In the genomic region with DNA sequence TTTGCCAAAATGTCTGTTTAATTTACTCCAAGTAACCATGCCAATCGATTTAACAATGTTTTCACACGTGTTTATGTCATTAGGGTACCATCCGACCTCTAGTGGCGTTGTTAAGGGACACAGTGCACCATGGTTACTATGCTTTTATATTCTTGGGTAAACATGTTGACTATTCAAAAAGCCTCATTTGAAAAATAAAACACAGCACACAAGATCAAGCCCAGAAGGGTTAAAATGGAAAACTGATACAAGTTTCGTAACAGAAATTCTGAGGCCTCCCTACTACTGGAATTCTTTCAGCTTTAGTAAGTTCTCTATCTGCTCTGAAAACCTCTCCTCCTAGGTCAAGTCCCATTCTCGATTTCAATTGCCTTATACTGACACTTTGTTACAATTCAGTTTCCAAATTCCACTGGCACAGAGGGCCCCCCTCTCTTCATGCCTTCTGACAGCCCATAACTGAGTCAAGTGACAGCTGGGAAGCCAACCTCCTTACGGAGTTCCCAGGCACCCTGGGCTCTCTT, we compare ENCODE assay signal across 8 cellular contexts. TPM values are rescaled to one million over a fixed set of nuclear protein-coding genes. Genes with fewer than 3 reads are reported as not detected.
DNase-seq lines count a peak whose midpoint lies in the region; ATAC-seq and TF ChIP-seq lines count a peak whose summit lies in the region.

No MANE protein-coding gene starts in this region.

- peaks cover 34% of the 10 kb centered on the region for H3K4me1 Mint-ChIP-seq in endodermal cell
- H3K4me1 Mint-ChIP-seq in neural crest cell = peaks cover 51% of the 10 kb centered on the region

- H4K20me1 ChIP-seq in SU-DHL-6 (ENCODE audit: low read depth, low read length) = peaks cover 20% of the 10 kb centered on the region; the same call in 1 of the 2 replicates

- H3K4me2 ChIP-seq in SU-DHL-6 (ENCODE audit: low read depth, low read length, poor library complexity, severe bottlenecking) = peak overlapping the region; percentile 89

- H3K27ac ChIP-seq in SU-DHL-6 (ENCODE audit: low read depth, low read length) (peak overlapping the region; percentile 11; the same call in 1 of the 2 replicates), endodermal cell (ENCODE audit: low read depth, low read length) (peak overlapping the region; percentile 14)

- H3K27ac Mint-ChIP-seq in endodermal cell (no peak overlapping the region), neural crest cell (ENCODE audit: unreplicated experiment) (peak overlapping the region; percentile 65)

- H2AFZ ChIP-seq in SU-DHL-6 (ENCODE audit: low read depth, low read length, severe bottlenecking) = no peak overlapping the region

- no peaks in the 10 kb centered on the region for H3K36me3 ChIP-seq in SU-DHL-6 (ENCODE audit: low read length)
- H3K36me3 ChIP-seq in endodermal cell (ENCODE audit: control insufficient read depth, insufficient read depth, low read length) = peaks cover 4% of the 10 kb centered on the region

- H3K27me3 ChIP-seq in SU-DHL-6 (ENCODE audit: low read length) = no peaks in the 10 kb centered on the region
- no peaks in the 10 kb centered on the region for H3K27me3 ChIP-seq in endodermal cell (ENCODE audit: control insufficient read depth, insufficient read depth, low read length, poor library complexity, severe bottlenecking)

- DNase-seq in COR-L47 (lab: John Stamatoyannopoulos, UW) = peak; percentile 43
- peak; percentile 25 for DNase-seq in HCEC 1CT
- DNase-seq in endodermal cell = no peak
- no peak for DNase-seq in neural crest cell (ENCODE audit: low read depth, low spot score)
- DNase-seq in activated effector memory CD4-positive, alpha-beta T cell treated with Interleukin-2 at 50 U/mL for 16 hours = no peak
- no peak for DNase-seq in middle frontal gyrus (ENCODE audit: extremely low spot score, low spot score)

- H3K9me3 ChIP-seq in SU-DHL-6 (ENCODE audit: insufficient read depth, low read length) (no peaks in the 10 kb centered on the region), endodermal cell (ENCODE audit: control insufficient read depth, low read length) (no peaks in the 10 kb centered on the region)

- no peak for ATAC-seq in HG03139 (IDR thresholded peaks at IDR 0.05; ENCODE audit: unreplicated experiment)

- no peaks in the 10 kb centered on the region for H3K36me3 Mint-ChIP-seq in endodermal cell (ENCODE audit: low read depth)
- peaks cover 5% of the 10 kb centered on the region for H3K36me3 Mint-ChIP-seq in neural crest cell (ENCODE audit: low read depth)

- no peaks in the 10 kb centered on the region for H3K9me2 ChIP-seq in SU-DHL-6 (replicated peaks; ENCODE audit: insufficient read depth, low read length)

- H3K27me3 Mint-ChIP-seq in endodermal cell (ENCODE audit: insufficient read depth) (no peaks in the 10 kb centered on the region), neural crest cell (ENCODE audit: low read depth) (no peaks in the 10 kb centered on the region)

- H3K4me3 Mint-ChIP-seq in endodermal cell (peak overlapping the region; percentile 88), neural crest cell (peak overlapping the region; percentile 83)

- H3K4me1 ChIP-seq in endodermal cell (ENCODE audit: control insufficient read depth, insufficient read depth, low read length) = peaks cover 12% of the 10 kb centered on the region

- TF ChIP-seq CTCF in SU-DHL-6 (IDR thresholded peaks at IDR 0.05; ENCODE audit: insufficient read depth, low read length, poor library complexity, severe bottlenecking) (peak; percentile 44), endodermal cell (conservative IDR thresholded peaks at IDR 0.05) (peak; percentile 59), neural crest cell (conservative IDR thresholded peaks at IDR 0.05) (peak; percentile 48)

- peak overlapping the region; percentile 87 for H3K4me3 ChIP-seq in SU-DHL-6 (ENCODE audit: insufficient read depth, low read length, poor library complexity, severe bottlenecking)
- H3K4me3 ChIP-seq in endodermal cell (ENCODE audit: low read length) = peak overlapping the region; percentile 99

- H3K9ac ChIP-seq in SU-DHL-6 (ENCODE audit: low read length) (peak overlapping the region; percentile 94), endodermal cell (ENCODE audit: extremely low read depth, low read length, poor library complexity, severe bottlenecking) (peak overlapping the region; percentile 18)

- H3F3A ChIP-seq in SU-DHL-6 (ENCODE audit: insufficient read depth) = peaks cover 18% of the 10 kb centered on the region

- WGBS in endodermal cell (ENCODE audit: insufficient coverage in 1 of 2, insufficient read length in 1 of 2), 2 experiments = 55 to 63% methylated on average over 5 to 7 of the region's 7 CpGs

- peaks cover 63% of the 10 kb centered on the region for H3K79me2 ChIP-seq in SU-DHL-6 (ENCODE audit: insufficient read depth, low read length)

- H3K9me3 Mint-ChIP-seq in endodermal cell (peaks cover 5% of the 10 kb centered on the region), neural crest cell (peaks cover 3% of the 10 kb centered on the region)

RNA-seq across cellular contexts. Expression of a gene that starts 2.1 kb away (rescaled TPM):
- total RNA-seq in endodermal cell (10 to 100 TPM; 55.2 to 57.2 TPM), neural crest cell (72.1 and 73.1 TPM in 2 replicates)
- 77.6 TPM for polyA plus RNA-seq in endodermal cell (2013, experiment 1 of 2)
- polyA plus RNA-seq in endodermal cell (2013, experiment 2 of 2) = 67.9 TPM

Comparison
In these comparisons a context has a peak if more than half of its experiments do, and no peak if none do; other contexts are left out.
1. DNase-seq: peak in COR-L47 (single experiment) and HCEC 1CT (single experiment); none in endodermal cell (single experiment), neural crest cell (single experiment), activated effector memory CD4-positive, alpha-beta T cell treated with Interleukin-2 at 50 U/mL for 16 hours (single experiment) and middle frontal gyrus (single experiment).
2. Peak in every context shown above with its lines, with median percentiles within 50 percentile points of each other: CTCF ChIP-seq.